28 cellular contexts compared by ENCODE assay signal in genomic region chr2:84175970-84176369, GRCh38.
"Had no signal": no experiment of that assay in that cellular context is flagged by ENCODE, and none has a peak within 500 bp of the region (broad histone marks: within the 10 kb centered on the region; RNA-seq: fewer than 3 reads in every experiment).

No MANE protein-coding gene starts in this region.

- H3K4me3 Mint-ChIP-seq: stimulated activated effector memory CD8-positive, alpha-beta T cell treated with anti-CD3 and anti-CD28 coated beads, Interleukin-12 subunit alpha, Interleukin-12 subunit beta, amount 100 ng/mL, for 72 hours; stimulated activated memory B cell treated with anti-CD40 and anti-IgM and Interleukin-4, amounts not matched to agents 10 μg/mL and 1 μg/mL and 100 μg/mL, for 72 hours; stimulated activated naive B cell treated with anti-CD40 and anti-IgM and Interleukin-4, amounts not matched to agents 10 μg/mL and 1 μg/mL and 100 μg/mL, for 72 hours; stimulated activated naive CD8-positive, alpha-beta T cell treated with anti-CD3 and anti-CD28 coated beads, Interleukin-15, amount 100 ng/mL, for 72 hours; stimulated activated naive CD8-positive, alpha-beta T cell treated with anti-CD3 and anti-CD28 coated beads, Interleukin-15, Interleukin-2, amounts not matched to agents 100 ng/mL and 50 ng/mL, for 24 hours; type B pancreatic cell had no signal

- H3K27ac Mint-ChIP-seq: stimulated activated effector memory CD8-positive, alpha-beta T cell treated with anti-CD3 and anti-CD28 coated beads, Interleukin-12 subunit alpha, Interleukin-12 subunit beta, amount 100 ng/mL, for 72 hours; stimulated activated memory B cell treated with anti-CD40 and anti-IgM and Interleukin-4, amounts not matched to agents 10 μg/mL and 1 μg/mL and 100 μg/mL, for 72 hours; stimulated activated naive B cell treated with anti-CD40 and anti-IgM and Interleukin-4, amounts not matched to agents 10 μg/mL and 1 μg/mL and 100 μg/mL, for 72 hours; stimulated activated naive CD8-positive, alpha-beta T cell treated with anti-CD3 and anti-CD28 coated beads, Interleukin-15, amount 100 ng/mL, for 72 hours; stimulated activated naive CD8-positive, alpha-beta T cell treated with anti-CD3 and anti-CD28 coated beads, Interleukin-15, Interleukin-2, amounts not matched to agents 100 ng/mL and 50 ng/mL, for 24 hours; type B pancreatic cell had no signal

- H3K36me3 ChIP-seq: stomach, suprapubic skin, thoracic aorta, thyroid gland, tibial nerve, transverse colon, upper lobe of left lung, upper lobe of right lung, uterus, vagina had no signal

- H3K27ac ChIP-seq: stomach, suprapubic skin, testis, thoracic aorta, thyroid gland, tibial nerve, transverse colon, upper lobe of left lung, upper lobe of right lung, uterus, vagina had no signal

- FAIRE-seq: urothelium cell line had no signal

- ATAC-seq: stimulated activated memory B cell treated with anti-CD40 and anti-IgM and Interleukin-4, amounts not matched to agents 10 μg/mL and 1 μg/mL and 100 μg/mL, for 72 hours; stimulated activated naive B cell treated with anti-CD40 and anti-IgM and Interleukin-4, amounts not matched to agents 10 μg/mL and 1 μg/mL and 100 μg/mL, for 72 hours; stimulated activated naive CD8-positive, alpha-beta T cell treated with anti-CD3 and anti-CD28 coated beads, Interleukin-15, amount 100 ng/mL, for 72 hours; stimulated activated naive CD8-positive, alpha-beta T cell treated with anti-CD3 and anti-CD28 coated beads, Interleukin-15, Interleukin-2, amounts not matched to agents 100 U/mL and 50 U/mL, for 24 hours; upper lobe of right lung had no signal

- H3K36me3 Mint-ChIP-seq: stimulated activated effector memory CD8-positive, alpha-beta T cell treated with anti-CD3 and anti-CD28 coated beads, Interleukin-12 subunit alpha, Interleukin-12 subunit beta, amount 100 ng/mL, for 72 hours; stimulated activated memory B cell treated with anti-CD40 and anti-IgM and Interleukin-4, amounts not matched to agents 10 μg/mL and 1 μg/mL and 100 μg/mL, for 72 hours; stimulated activated naive B cell treated with anti-CD40 and anti-IgM and Interleukin-4, amounts not matched to agents 10 μg/mL and 1 μg/mL and 100 μg/mL, for 72 hours; type B pancreatic cell had no signal

- H3K4me3 ChIP-seq: stomach, suprapubic skin, testis, thoracic aorta, thyroid gland, tibial nerve, transverse colon, upper lobe of left lung, upper lobe of right lung, uterus, vagina had no signal

- H3K4me1 ChIP-seq: stomach, suprapubic skin, testis, thyroid gland, tibial nerve, transverse colon, upper lobe of left lung, upper lobe of right lung, uterus, vagina had no signal

- H3K4me1 Mint-ChIP-seq: stimulated activated effector memory CD8-positive, alpha-beta T cell treated with anti-CD3 and anti-CD28 coated beads, Interleukin-12 subunit alpha, Interleukin-12 subunit beta, amount 100 ng/mL, for 72 hours; stimulated activated memory B cell treated with anti-CD40 and anti-IgM and Interleukin-4, amounts not matched to agents 10 μg/mL and 1 μg/mL and 100 μg/mL, for 72 hours; stimulated activated naive B cell treated with anti-CD40 and anti-IgM and Interleukin-4, amounts not matched to agents 10 μg/mL and 1 μg/mL and 100 μg/mL, for 72 hours; stimulated activated naive CD8-positive, alpha-beta T cell treated with anti-CD3 and anti-CD28 coated beads, Interleukin-15, amount 100 ng/mL, for 72 hours had no signal

- H3K27me3 ChIP-seq: stomach, suprapubic skin, testis, thyroid gland, tibial nerve, transverse colon, upper lobe of left lung, upper lobe of right lung, uterus, vagina had no signal

- H3K27me3 Mint-ChIP-seq: stimulated activated memory B cell treated with anti-CD40 and anti-IgM and Interleukin-4, amounts not matched to agents 10 μg/mL and 1 μg/mL and 100 μg/mL, for 72 hours; stimulated activated naive CD8-positive, alpha-beta T cell treated with anti-CD3 and anti-CD28 coated beads, Interleukin-15, amount 100 ng/mL, for 72 hours had no signal

- DNase-seq: stimulated activated CD4-positive, alpha-beta T cell treated with anti-CD3 and anti-CD28 coated beads, Interleukin-2, amount 100 ng/mL, for 48 hours; stimulated activated CD4-positive, alpha-beta T cell treated with anti-CD3 and anti-CD28 coated beads, Interleukin-4, amount 100 ng/mL, for 1 hour; stimulated activated CD4-positive, alpha-beta T cell treated with anti-CD3 and anti-CD28 coated beads, Interleukin-4, amount 100 ng/mL, for 24 hours; stimulated activated CD4-positive, alpha-beta T cell treated with anti-CD3 and anti-CD28 coated beads, Interleukin-4, amount 100 ng/mL, for 4 hours; stimulated activated CD8-positive, alpha-beta memory T cell treated with anti-CD3 and anti-CD28 coated beads, Interleukin-4, amount 100 ng/mL, for 48 hours; stimulated activated naive B cell treated with anti-CD40 and anti-IgM and Interleukin-4, amounts not matched to agents 10 μg/mL and 1 μg/mL and 100 μg/mL, for 72 hours; stimulated activated naive CD4-positive, alpha-beta T cell; stimulated activated naive CD4-positive, alpha-beta T cell treated with Interleukin-2 at 50 U/mL for 16 hours; stimulated activated naive CD8-positive, alpha-beta T cell treated with anti-CD3 and anti-CD28 coated beads, Interleukin-15, amount 100 ng/mL, for 72 hours; stimulated activated naive CD8-positive, alpha-beta T cell treated with anti-CD3 and anti-CD28 coated beads, Interleukin-15, Interleukin-2, amounts not matched to agents 100 U/mL and 50 U/mL, for 24 hours; stomach; substantia nigra; testis; thyroid gland; transverse colon; trophoblast cell; upper lobe of left lung; upper lobe of right lung; uterus had no signal

- H3K9me3 ChIP-seq: suprapubic skin, testis, thoracic aorta, thyroid gland, tibial nerve, transverse colon, upper lobe of left lung, upper lobe of right lung, uterus, vagina had no signal

- H3K9me3 Mint-ChIP-seq: stimulated activated effector memory CD8-positive, alpha-beta T cell treated with anti-CD3 and anti-CD28 coated beads, Interleukin-12 subunit alpha, Interleukin-12 subunit beta, amount 100 ng/mL, for 72 hours; stimulated activated naive B cell treated with anti-CD40 and anti-IgM and Interleukin-4, amounts not matched to agents 10 μg/mL and 1 μg/mL and 100 μg/mL, for 72 hours; stimulated activated naive CD8-positive, alpha-beta T cell treated with anti-CD3 and anti-CD28 coated beads, Interleukin-15, amount 100 ng/mL, for 72 hours; stimulated activated naive CD8-positive, alpha-beta T cell treated with anti-CD3 and anti-CD28 coated beads, Interleukin-15, Interleukin-2, amounts not matched to agents 100 ng/mL and 50 ng/mL, for 24 hours; type B pancreatic cell had no signal
